14 cellular contexts compared by ENCODE assay signal in the genomic region with DNA sequence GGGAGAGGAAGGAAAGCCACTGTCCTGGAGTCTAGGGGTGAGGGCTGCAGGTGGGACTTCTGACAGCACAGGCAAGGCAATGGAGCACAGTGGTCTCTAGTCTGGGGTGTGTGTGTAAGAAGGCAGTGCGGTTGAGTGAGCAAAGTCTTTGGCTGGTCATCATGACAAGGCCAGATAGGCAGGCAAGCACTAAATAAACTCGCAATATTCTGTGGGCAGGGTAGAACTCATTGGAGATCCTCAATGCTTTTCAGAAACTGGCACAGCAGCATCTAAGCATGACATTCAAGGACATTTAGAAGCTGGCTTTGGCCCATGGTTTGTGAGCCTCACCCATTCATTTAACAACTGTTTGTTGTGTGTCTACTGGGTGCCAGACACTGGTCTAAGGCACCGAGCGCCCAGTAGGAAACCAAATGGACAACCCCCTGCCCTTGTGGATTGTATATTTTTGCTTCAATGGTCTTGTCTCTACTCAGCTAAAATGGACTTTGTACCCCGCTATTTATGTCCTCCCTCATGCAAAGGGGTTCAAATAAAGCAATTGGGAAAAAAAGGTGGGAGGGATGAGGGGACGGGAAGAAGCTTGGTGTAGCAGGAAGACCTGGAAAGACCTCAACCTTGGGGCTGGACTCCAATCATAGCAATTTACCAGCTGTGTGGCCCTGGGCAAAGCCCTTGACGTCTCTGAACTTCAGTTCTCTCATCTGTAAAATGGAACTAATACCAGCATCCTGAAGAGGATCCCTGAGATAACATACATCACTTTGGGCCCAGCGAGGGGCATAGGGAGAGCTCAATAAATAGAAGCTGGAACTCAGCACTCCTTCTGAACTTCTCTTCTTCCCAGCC.
"Had no signal": no experiment of that assay in that cellular context is flagged by ENCODE, and none has a peak within 500 bp of the region (broad histone marks: within the 10 kb centered on the region; RNA-seq: fewer than 3 reads in every experiment).

No MANE protein-coding gene starts in this region.

- H3K4me1 ChIP-seq: pancreas had no signal

- H3K4me1 Mint-ChIP-seq: activated T-helper 17 cell treated with anti-CD3 and anti-CD28 coated beads, Interleukin-2, amount 50 U/mL, for 72 hours had no signal

- DNase-seq: activated CD4-positive, alpha-beta T cell treated with anti-CD3 and anti-CD28 coated beads, Interleukin-2, amount 50 U/mL, for 48 hours; activated naive CD4-positive, alpha-beta T cell treated with Interleukin-2 at 50 U/mL for 16 hours; glutamatergic neuron; kidney glomerular epithelial cell; retina; stimulated activated CD4-positive, alpha-beta T cell treated with anti-CD3 and anti-CD28 coated beads, Interleukin-2, amount 100 ng/mL, for 48 hours; stimulated activated naive CD4-positive, alpha-beta T cell; T-helper 1 cell had no signal

- H3K27ac Mint-ChIP-seq: activated T-helper 17 cell treated with anti-CD3 and anti-CD28 coated beads, Interleukin-2, amount 50 U/mL, for 72 hours had no signal

- H3K4me3 Mint-ChIP-seq: activated T-helper 17 cell treated with anti-CD3 and anti-CD28 coated beads, Interleukin-2, amount 50 U/mL, for 72 hours; neural crest cell had no signal

- H3K27me3 Mint-ChIP-seq: activated T-helper 17 cell treated with anti-CD3 and anti-CD28 coated beads, Interleukin-2, amount 50 U/mL, for 72 hours had no signal

- H3K9me3 ChIP-seq: pancreas, tibial nerve had no signal

- ATAC-seq: activated T-helper 17 cell treated with anti-CD3 and anti-CD28 coated beads, Interleukin-2, amount 50 U/mL, for 72 hours; esophagus mucosa had no signal

- H3K9me3 Mint-ChIP-seq: activated T-helper 17 cell treated with anti-CD3 and anti-CD28 coated beads, Interleukin-2, amount 50 U/mL, for 72 hours; neural crest cell had no signal

- H3K27me3 ChIP-seq: pancreas, tibial nerve had no signal

- H3K27ac ChIP-seq: pancreas, VCaP had no signal

- H3K36me3 ChIP-seq: pancreas had no signal

- H3K4me3 ChIP-seq: pancreas, tibial nerve had no signal
